In the genomic region with DNA sequence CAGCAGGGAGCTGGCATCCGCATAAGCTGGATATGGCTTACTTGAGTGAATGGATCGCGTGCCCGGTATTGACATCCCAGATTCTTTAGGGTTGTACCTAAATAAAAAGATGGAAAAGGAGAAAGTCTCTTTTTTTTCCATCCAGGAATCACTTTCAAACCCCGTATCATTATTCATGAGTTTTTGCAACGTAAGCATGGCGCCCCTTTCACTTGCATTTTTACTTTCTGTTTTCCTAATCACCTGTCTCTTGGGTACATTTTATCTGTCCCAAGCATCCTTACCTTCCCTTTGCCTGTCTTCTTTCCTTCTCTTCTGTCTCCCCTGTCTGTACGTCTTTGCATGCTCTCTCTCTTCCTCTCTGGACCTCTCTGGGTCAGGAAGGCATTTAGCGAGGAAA, we compare ENCODE assay signal across 22 cellular contexts.
"Had no signal": no experiment of that assay in that cellular context is flagged by ENCODE, and none has a peak within 500 bp of the region (broad histone marks: within the 10 kb centered on the region; RNA-seq: fewer than 3 reads in every experiment).

No MANE protein-coding gene starts in this region.

- H3K27ac ChIP-seq: brain microvascular endothelial cell, vagina, WERI-Rb-1 had no signal

- H3K4me1 Mint-ChIP-seq: activated CD4-positive, alpha-beta T cell treated with anti-CD3 and anti-CD28 coated beads, Interleukin-2, amount 10 ng/mL, durations not matched to agents 7 days and 5 days; naive thymus-derived CD4-positive, alpha-beta T cell had no signal

- H3K36me3 ChIP-seq: brain microvascular endothelial cell, esophagus squamous epithelium, gastroesophageal sphincter, vagina, WERI-Rb-1 had no signal

- ATAC-seq: activated CD8-positive, alpha-beta T cell treated with anti-CD3 and anti-CD28 coated beads, Interleukin-2, amount 10 ng/mL, durations not matched to agents 7 days and 5 days; activated naive CD4-positive, alpha-beta T cell treated with anti-CD3 and anti-CD28 coated beads, Interleukin-2, amount 50 U/mL, for 72 hours; left cardiac atrium; naive thymus-derived CD4-positive, alpha-beta T cell; stimulated activated effector memory CD8-positive, alpha-beta T cell treated with anti-CD3 and anti-CD28 coated beads, Interleukin-12 subunit alpha, Interleukin-12 subunit beta, amount 100 ng/mL, for 72 hours; stimulated activated naive CD8-positive, alpha-beta T cell treated with anti-CD3 and anti-CD28 coated beads, Interleukin-15, amount 100 ng/mL, for 72 hours had no signal

- H3K27ac Mint-ChIP-seq: activated CD4-positive, alpha-beta T cell treated with anti-CD3 and anti-CD28 coated beads, Interleukin-2, amount 10 ng/mL, durations not matched to agents 7 days and 5 days; activated CD8-positive, alpha-beta T cell treated with anti-CD3 and anti-CD28 coated beads, Interleukin-2, amount 10 ng/mL, durations not matched to agents 7 days and 5 days; activated naive CD4-positive, alpha-beta T cell treated with anti-CD3 and anti-CD28 coated beads, Interleukin-2, amount 50 U/mL, for 72 hours; naive thymus-derived CD4-positive, alpha-beta T cell; progenitor cell of endocrine pancreas; stimulated activated effector memory CD8-positive, alpha-beta T cell treated with anti-CD3 and anti-CD28 coated beads, Interleukin-12 subunit alpha, Interleukin-12 subunit beta, amount 100 ng/mL, for 72 hours; stimulated activated naive CD8-positive, alpha-beta T cell treated with anti-CD3 and anti-CD28 coated beads, Interleukin-15, amount 100 ng/mL, for 72 hours had no signal

- DNase-seq: activated CD4-positive, alpha-beta T cell treated with anti-CD3 and anti-CD28 coated beads, Interleukin-2, amount 10 ng/mL, durations not matched to agents 7 days and 5 days; activated CD4-positive, CD25-positive, alpha-beta regulatory T cell treated with anti-CD3 and anti-CD28 coated beads, Interleukin-2, amount 50 U/mL, for 72 hours; activated CD8-positive, alpha-beta T cell treated with anti-CD3 and anti-CD28 coated beads, Interleukin-2, amount 10 ng/mL, durations not matched to agents 7 days and 5 days; activated gamma-delta T cell treated with Interleukin-2 at 50 U/mL for 16 hours; aorta; brain microvascular endothelial cell; caudate nucleus; esophagus squamous epithelium; head of caudate nucleus; left cardiac atrium; naive thymus-derived CD4-positive, alpha-beta T cell; stimulated activated CD4-positive, alpha-beta T cell treated with anti-CD3 and anti-CD28 coated beads, Interleukin-2, amount 100 ng/mL, for 24 hours; stimulated activated naive CD8-positive, alpha-beta T cell treated with anti-CD3 and anti-CD28 coated beads, Interleukin-15, amount 100 ng/mL, for 72 hours; T-helper 1 cell; WERI-Rb-1 had no signal

- H3K36me3 Mint-ChIP-seq: activated naive CD4-positive, alpha-beta T cell treated with anti-CD3 and anti-CD28 coated beads, Interleukin-2, amount 50 U/mL, for 72 hours; naive thymus-derived CD4-positive, alpha-beta T cell; stimulated activated effector memory CD8-positive, alpha-beta T cell treated with anti-CD3 and anti-CD28 coated beads, Interleukin-12 subunit alpha, Interleukin-12 subunit beta, amount 100 ng/mL, for 72 hours; type B pancreatic cell had no signal

- H3K4me3 Mint-ChIP-seq: activated CD4-positive, alpha-beta T cell treated with anti-CD3 and anti-CD28 coated beads, Interleukin-2, amount 10 ng/mL, durations not matched to agents 7 days and 5 days; activated CD8-positive, alpha-beta T cell treated with anti-CD3 and anti-CD28 coated beads, Interleukin-2, amount 10 ng/mL, durations not matched to agents 7 days and 5 days; naive thymus-derived CD4-positive, alpha-beta T cell; neural crest cell; stimulated activated effector memory CD8-positive, alpha-beta T cell treated with anti-CD3 and anti-CD28 coated beads, Interleukin-12 subunit alpha, Interleukin-12 subunit beta, amount 100 ng/mL, for 72 hours; stimulated activated naive CD8-positive, alpha-beta T cell treated with anti-CD3 and anti-CD28 coated beads, Interleukin-15, amount 100 ng/mL, for 72 hours; type B pancreatic cell had no signal

- H3K9me3 ChIP-seq: esophagus squamous epithelium, gastroesophageal sphincter, vagina had no signal

- H3K27me3 ChIP-seq: brain microvascular endothelial cell, esophagus squamous epithelium, gastroesophageal sphincter, vagina had no signal

- H3K4me3 ChIP-seq: gastroesophageal sphincter, vagina had no signal

- H3K27me3 Mint-ChIP-seq: activated CD4-positive, alpha-beta T cell treated with anti-CD3 and anti-CD28 coated beads, Interleukin-2, amount 10 ng/mL, durations not matched to agents 7 days and 5 days; progenitor cell of endocrine pancreas; type B pancreatic cell had no signal

- H3K9me3 Mint-ChIP-seq: activated CD4-positive, alpha-beta T cell treated with anti-CD3 and anti-CD28 coated beads, Interleukin-2, amount 10 ng/mL, durations not matched to agents 7 days and 5 days; activated naive CD4-positive, alpha-beta T cell treated with anti-CD3 and anti-CD28 coated beads, Interleukin-2, amount 50 U/mL, for 72 hours; neural crest cell; stimulated activated effector memory CD8-positive, alpha-beta T cell treated with anti-CD3 and anti-CD28 coated beads, Interleukin-12 subunit alpha, Interleukin-12 subunit beta, amount 100 ng/mL, for 72 hours; stimulated activated naive CD8-positive, alpha-beta T cell treated with anti-CD3 and anti-CD28 coated beads, Interleukin-15, amount 100 ng/mL, for 72 hours; type B pancreatic cell had no signal
